8 cellular contexts compared by ENCODE assay signal in genomic region chr15:31346367-31347066, GRCh38. TPM values are rescaled to one million over a fixed set of nuclear protein-coding genes. Genes with fewer than 3 reads are reported as not detected.
A peak's percentile ranks its signal among the peaks of the same experiment; 100 is the strongest.
DNase-seq lines count a peak whose midpoint lies in the region; ATAC-seq and TF ChIP-seq lines count a peak whose summit lies in the region.

No MANE protein-coding gene starts in this region.

- H3K4me3 ChIP-seq in neural progenitor cell: no peak overlapping the region

- no peaks in the 10 kb centered on the region for H3K9me3 Mint-ChIP-seq in T-helper 1 cell treated with Interleukin-12 subunit alpha and Interleukin-12 subunit beta and Interleukin-4 antibody, amounts not matched to agents 30 μg/mL and 1 μg/mL, for 36 hours
- no peaks in the 10 kb centered on the region for H3K9me3 Mint-ChIP-seq in neural progenitor cell

- H3K9me3 ChIP-seq in neural progenitor cell (ENCODE audit: low read depth): no peaks in the 10 kb centered on the region

- no peak overlapping the region for H3K27ac ChIP-seq in neural progenitor cell

- peaks cover 81% of the 10 kb centered on the region for H3K4me1 Mint-ChIP-seq in T-helper 1 cell treated with Interleukin-12 subunit alpha and Interleukin-12 subunit beta and Interleukin-4 antibody, amounts not matched to agents 30 μg/mL and 1 μg/mL, for 36 hours (ENCODE audit: low read depth)
- peaks cover 21% of the 10 kb centered on the region for H3K4me1 Mint-ChIP-seq in neural progenitor cell

- no peak overlapping the region for H2AFZ ChIP-seq in neural progenitor cell (replicated peaks)

- DNase-seq in neural progenitor cell (ENCODE audit: low spot score): no peak
- DNase-seq in AG08396 (ENCODE audit: low spot score): no peak
- no peak for DNase-seq in head of caudate nucleus
- DNase-seq in NCI-H2029 treated with DMSO at 0.1 percent for 48 hours (lab: John Stamatoyannopoulos, UW): no peak
- DNase-seq in NCI-H1048 (lab: John Stamatoyannopoulos, UW): no peak

- H3K79me2 ChIP-seq in neural progenitor cell (ENCODE audit: low read depth): peaks cover 28% of the 10 kb centered on the region

- no peak overlapping the region for H3K4me2 ChIP-seq in neural progenitor cell

- peaks cover 70% of the 10 kb centered on the region for H4K20me1 ChIP-seq in neural progenitor cell (ENCODE audit: low read depth)

- H3K36me3 Mint-ChIP-seq in T-helper 1 cell treated with Interleukin-12 subunit alpha and Interleukin-12 subunit beta and Interleukin-4 antibody, amounts not matched to agents 30 μg/mL and 1 μg/mL, for 36 hours (ENCODE audit: low read depth): peaks cover 46% of the 10 kb centered on the region
- no peaks in the 10 kb centered on the region for H3K36me3 Mint-ChIP-seq in neural progenitor cell

- H3K27me3 ChIP-seq in neural progenitor cell: no peaks in the 10 kb centered on the region

- H3K4me3 Mint-ChIP-seq in T-helper 1 cell treated with Interleukin-12 subunit alpha and Interleukin-12 subunit beta and Interleukin-4 antibody, amounts not matched to agents 30 μg/mL and 1 μg/mL, for 36 hours: peak overlapping the region; percentile 95
- H3K4me3 Mint-ChIP-seq in neural progenitor cell: no peak overlapping the region

- H3K27me3 Mint-ChIP-seq in T-helper 1 cell treated with Interleukin-12 subunit alpha and Interleukin-12 subunit beta and Interleukin-4 antibody, amounts not matched to agents 30 μg/mL and 1 μg/mL, for 36 hours (ENCODE audit: low read depth): no peaks in the 10 kb centered on the region
- peaks cover 4% of the 10 kb centered on the region for H3K27me3 Mint-ChIP-seq in neural progenitor cell (ENCODE audit: insufficient read depth, low read depth)

- H3K9ac ChIP-seq in neural progenitor cell: no peak overlapping the region

- no peak for TF ChIP-seq CTCF in neural progenitor cell (IDR thresholded peaks at IDR 0.05)

- intact Hi-C loops in head of caudate nucleus (cut with DNase I): no loop called here

- peak overlapping the region; percentile 99 for H3K27ac Mint-ChIP-seq in T-helper 1 cell treated with Interleukin-12 subunit alpha and Interleukin-12 subunit beta and Interleukin-4 antibody, amounts not matched to agents 30 μg/mL and 1 μg/mL, for 36 hours
- peak overlapping the region; percentile 74 for H3K27ac Mint-ChIP-seq in neural progenitor cell

- H3K36me3 ChIP-seq in neural progenitor cell: no peaks in the 10 kb centered on the region

- H3K4me1 ChIP-seq in neural progenitor cell: no peaks in the 10 kb centered on the region

- ATAC-seq in GM18502 (IDR thresholded peaks at IDR 0.05; ENCODE audit: poor library complexity, unreplicated experiment) (peak; percentile 39), GM21737 (IDR thresholded peaks at IDR 0.05; ENCODE audit: unreplicated experiment) (peak; percentile 32)

- H3F3A ChIP-seq in neural progenitor cell (ENCODE audit: low read depth): no peaks in the 10 kb centered on the region

RNA-seq across cellular contexts. Expression of gene KLF13, which starts 19.9 kb away (rescaled TPM):
- 11.9 and 25.1 TPM in 2 replicates for total RNA-seq in neural progenitor cell (ENCODE audit: low replicate concordance)
